ENCODE assay signal across 8 cellular contexts in the genomic region with DNA sequence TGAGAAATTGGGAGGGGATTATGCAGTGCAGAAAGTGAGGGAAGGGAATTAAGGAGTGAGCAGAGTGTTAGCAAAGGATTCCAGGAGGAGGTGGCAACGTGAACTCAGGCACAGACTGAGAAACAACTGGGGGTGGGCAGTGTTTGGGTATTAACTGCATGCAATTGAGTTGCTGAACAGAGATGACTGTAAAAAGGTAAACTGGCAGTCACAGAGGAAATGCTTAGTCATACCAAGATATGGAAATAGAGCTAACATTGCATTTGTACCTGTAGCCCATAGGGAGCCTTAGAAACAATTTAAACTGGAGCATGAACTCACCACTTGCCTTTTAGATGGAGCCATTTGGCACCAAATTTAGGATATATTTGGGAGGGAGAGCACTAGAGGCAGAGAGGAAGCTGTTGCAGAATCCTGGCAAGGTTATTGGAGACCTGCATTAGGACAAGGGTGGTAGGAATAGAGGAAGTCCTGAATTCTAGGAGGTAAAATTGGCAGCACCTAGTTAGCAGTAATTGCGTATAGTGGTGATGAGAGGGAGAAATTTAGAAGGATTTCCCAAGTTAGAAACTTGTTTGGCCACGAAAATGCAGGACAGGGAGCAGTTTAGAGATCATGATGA.
DNase-seq lines count a peak whose midpoint lies in the region; ATAC-seq and TF ChIP-seq lines count a peak whose summit lies in the region.

No MANE protein-coding gene starts in this region.

- no peak overlapping the region for H2BK5ac ChIP-seq in mesenchymal stem cell (ENCODE audit: low read depth, low read length, poor library complexity, severe bottlenecking)

- ATAC-seq in HG02588 (IDR thresholded peaks at IDR 0.05; ENCODE audit: unreplicated experiment), result peak; percentile 99

- TF ChIP-seq CTCF in MM.1S (IDR thresholded peaks at IDR 0.05; ENCODE audit: low read length) (no peak), tibial nerve (IDR thresholded peaks at IDR 0.05) (no peak)

- H3K9me3 ChIP-seq in MM.1S (replicated peaks; ENCODE audit: insufficient read depth, low read length) (no peaks in the 10 kb centered on the region), mesenchymal stem cell (ENCODE audit: control insufficient read depth, low read length) (no peaks in the 10 kb centered on the region), tibial nerve (no peaks in the 10 kb centered on the region)

- no peaks in the 10 kb centered on the region for H4K20me1 ChIP-seq in MM.1S (ENCODE audit: insufficient read depth, low read length)

- H3K4me3 ChIP-seq in MM.1S (ENCODE audit: low read length), result no peak overlapping the region
- H3K4me3 ChIP-seq in mesenchymal stem cell (ENCODE audit: insufficient read depth in 1 of 2, low read depth in 1 of 2, low read length in 2 of 2), result no peak overlapping the region
- H3K4me3 ChIP-seq in tibial nerve, result no peak overlapping the region

- H3K9ac ChIP-seq in MM.1S (ENCODE audit: low read length) (no peak overlapping the region), mesenchymal stem cell (ENCODE audit: low read length) (no peak overlapping the region)

- no peak for TF ChIP-seq EP300 in tibial nerve (IDR thresholded peaks at IDR 0.05)

- peak overlapping the region; percentile 49 for H2BK15ac ChIP-seq in mesenchymal stem cell (ENCODE audit: low read depth, poor library complexity, severe bottlenecking)

- H3K14ac ChIP-seq in mesenchymal stem cell (ENCODE audit: low read length in 2 of 2), result no peak overlapping the region

- H3K27me3 ChIP-seq in MM.1S (replicated peaks; ENCODE audit: insufficient read depth, low read length) (no peaks in the 10 kb centered on the region), mesenchymal stem cell (ENCODE audit: control insufficient read depth in 1 of 2, insufficient read depth in 1 of 2, low read length in 2 of 2) (no peaks in the 10 kb centered on the region), tibial nerve (no peaks in the 10 kb centered on the region)

- TF ChIP-seq POLR2A in tibial nerve (IDR thresholded peaks at IDR 0.05), result no peak

- H3K4ac ChIP-seq in mesenchymal stem cell (ENCODE audit: low read depth in 1 of 2, low read length in 2 of 2), result no peak overlapping the region

- H3K79me2 ChIP-seq in MM.1S (ENCODE audit: low read length), result no peaks in the 10 kb centered on the region

- peak overlapping the region; percentile 51; the same call in 1 of the 2 replicates for H2AFZ ChIP-seq in MM.1S (ENCODE audit: low read length)
- no peak overlapping the region for H2AFZ ChIP-seq in mesenchymal stem cell (ENCODE audit: low read depth, low read length)

- no peak overlapping the region for H4K8ac ChIP-seq in mesenchymal stem cell (ENCODE audit: low read length)

- no peak overlapping the region for H2BK120ac ChIP-seq in mesenchymal stem cell (ENCODE audit: low read depth, low read length)

- WGBS in mesenchymal stem cell, result 71% methylated on average over 3 of the region's 3 CpGs
- WGBS in tibial nerve, 2 donors, result 73 to 83% methylated on average over 3 of the region's 3 CpGs

- H3K79me1 ChIP-seq in mesenchymal stem cell (replicated peaks; ENCODE audit: low read length, poor library complexity, severe bottlenecking), result no peaks in the 10 kb centered on the region

- peak overlapping the region in 1 of 2 experiments; percentile 50 for H3K18ac ChIP-seq in mesenchymal stem cell (ENCODE audit: low read depth in 1 of 2, low read length in 2 of 2)

- peak; percentile 14 for DNase-seq in NK-92 treated with Interleukin-12 subunit alpha and Interleukin-12 subunit beta, amount 100 ng/mL, for 24 hours (lab: John Stamatoyannopoulos, UW)
- DNase-seq in NK-92 (lab: John Stamatoyannopoulos, UW; ENCODE audit: unreplicated experiment), result no peak
- DNase-seq in MM.1S, result peak; percentile 10
- DNase-seq in mesenchymal stem cell, result no peak
- DNase-seq in GF-D8 (lab: John Stamatoyannopoulos, UW), result no peak
- DNase-seq in tibial nerve (ENCODE audit: low spot score in 2 of 2), result no peak
- no peak for DNase-seq in 8988T

- H2AK5ac ChIP-seq in mesenchymal stem cell (ENCODE audit: low read length, severe bottlenecking), result no peak overlapping the region

- no peak overlapping the region for H3K23ac ChIP-seq in mesenchymal stem cell (ENCODE audit: low read length in 2 of 2)

- no peak overlapping the region for H2BK12ac ChIP-seq in mesenchymal stem cell (ENCODE audit: low read length in 2 of 2)

- peak overlapping the region; percentile 22 for H4K91ac ChIP-seq in mesenchymal stem cell (ENCODE audit: low read length)

- H3K4me1 ChIP-seq in MM.1S (ENCODE audit: low read length), result peaks cover 9% of the 10 kb centered on the region; the same call in 1 of the 2 replicates
- H3K4me1 ChIP-seq in mesenchymal stem cell (ENCODE audit: control insufficient read depth, insufficient read depth, low read depth, low read length), result peaks cover 3% of the 10 kb centered on the region
- H3K4me1 ChIP-seq in tibial nerve, result no peaks in the 10 kb centered on the region

- no peaks in the 10 kb centered on the region for H3F3A ChIP-seq in MM.1S (ENCODE audit: insufficient read depth, low read length)

- no peak overlapping the region; the same call in 1 of the 2 replicates for H3K27ac ChIP-seq in MM.1S (ENCODE audit: low read length)
- no peak overlapping the region for H3K27ac ChIP-seq in mesenchymal stem cell (ENCODE audit: low read length, poor library complexity, severe bottlenecking)
- no peak overlapping the region for H3K27ac ChIP-seq in tibial nerve

- H3K9me2 ChIP-seq in MM.1S (replicated peaks; ENCODE audit: insufficient read depth, low read length), result no peaks in the 10 kb centered on the region

- H3K36me3 ChIP-seq in MM.1S (replicated peaks; ENCODE audit: insufficient read depth, low read length) (no peaks in the 10 kb centered on the region), mesenchymal stem cell (ENCODE audit: control insufficient read depth in 1 of 2, insufficient read depth in 2 of 2, low read depth in 1 of 2, low read length in 2 of 2) (no peaks in the 10 kb centered on the region), tibial nerve (no peaks in the 10 kb centered on the region)

- H3K4me2 ChIP-seq in MM.1S (ENCODE audit: low read depth, low read length), result no peak overlapping the region
- no peak overlapping the region for H3K4me2 ChIP-seq in mesenchymal stem cell (ENCODE audit: low read length, poor library complexity, severe bottlenecking)

Comparison
In these comparisons a context has a peak if more than half of its experiments do, and no peak if none do; other contexts are left out.
1. DNase-seq: peak in NK-92 treated with Interleukin-12 subunit alpha and Interleukin-12 subunit beta, amount 100 ng/mL, for 24 hours (single experiment) and MM.1S (single experiment); none in NK-92 (single experiment), mesenchymal stem cell (single experiment), GF-D8 (single experiment), tibial nerve (0 of 2) and 8988T (single experiment).